ENCODE assay signal across 9 cellular contexts in the genomic region with DNA sequence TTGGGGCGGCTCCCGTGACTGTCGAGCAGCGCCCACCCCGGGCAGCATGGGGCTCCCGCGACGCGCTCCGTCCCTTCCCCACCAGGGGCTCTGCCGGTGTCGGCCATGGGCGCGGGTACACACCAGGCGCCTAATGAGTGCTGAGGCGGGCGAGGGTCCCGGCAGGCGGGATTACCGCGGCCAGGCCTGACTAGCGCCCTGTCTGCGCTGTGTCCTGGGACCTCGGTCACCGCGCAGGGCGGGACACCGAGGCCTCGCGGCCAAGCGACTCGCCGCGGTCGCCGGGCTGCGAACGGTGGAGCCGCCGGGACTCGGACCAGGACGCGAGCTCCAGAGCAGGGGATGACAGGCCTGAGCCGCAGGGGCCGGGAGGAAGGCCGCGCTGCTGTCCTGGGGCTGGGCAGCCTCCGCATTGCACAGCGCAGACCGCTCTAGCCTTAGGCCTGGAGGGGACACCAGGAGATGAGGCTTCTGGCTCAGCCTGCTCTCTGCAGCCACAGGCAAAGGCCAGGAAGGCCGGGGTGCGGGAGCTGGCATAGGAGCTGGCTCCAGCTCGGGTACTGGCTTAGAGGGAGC. TPM values are rescaled to one million over a fixed set of nuclear protein-coding genes. Genes with fewer than 3 reads are reported as not detected.
DNase-seq lines count a peak whose midpoint lies in the region; ATAC-seq and TF ChIP-seq lines count a peak whose summit lies in the region.
"Had no signal": no experiment of that assay in that cellular context is flagged by ENCODE, and none has a peak within 500 bp of the region (broad histone marks: within the 10 kb centered on the region; RNA-seq: fewer than 3 reads in every experiment).

No MANE protein-coding gene starts in this region.

- peaks cover 4% of the 10 kb centered on the region for H3K4me1 ChIP-seq in BE2C
- H3K4me1 ChIP-seq in psoas muscle: peaks cover 34% of the 10 kb centered on the region

- intact Hi-C loops in activated T-helper 1 cell treated with anti-CD3 and anti-CD28 coated beads, Interleukin-12 subunit alpha, Interleukin-12 subunit beta, Interleukin-2, Interleukin-4 antibody, amounts not matched to agents 30 ng/mL and 10 ng/mL and 1 ng/mL, durations not matched to agents 14 hours and 24 hours and 36 hours (cut with micrococcal nuclease): loop anchor here (1.0 to 5.0 kb wide), 3 partner anchors 27 to 119 kb away; partner anchors contain the start of genes AGPAT2 and PHPT1
- intact Hi-C loops in left cardiac atrium (cut with DNase I) (no loop called here), psoas muscle (cut with DNase I) (no loop called here)

- H3K36me3 ChIP-seq in BE2C: peaks cover 39% of the 10 kb centered on the region
- H3K36me3 ChIP-seq in psoas muscle (ENCODE audit: insufficient read depth in 1 of 2, low read depth in 1 of 2): peaks cover 8 to 33% of the 10 kb centered on the region in 2 donors

- H3K4me1 Mint-ChIP-seq in activated T-helper 1 cell treated with anti-CD3 and anti-CD28 coated beads, Interleukin-12 subunit alpha, Interleukin-12 subunit beta, Interleukin-2, Interleukin-4 antibody, amounts not matched to agents 30 ng/mL and 10 ng/mL and 1 ng/mL, durations not matched to agents 14 hours and 24 hours and 36 hours (ENCODE audit: low read depth): peaks cover 25% of the 10 kb centered on the region

- WGBS in psoas muscle, 3 donors: 1 to 2% (median 1%) methylated on average over 48 to 53 of the region's 53 CpGs

- peaks cover 4% of the 10 kb centered on the region for H3K27me3 Mint-ChIP-seq in activated T-helper 1 cell treated with anti-CD3 and anti-CD28 coated beads, Interleukin-12 subunit alpha, Interleukin-12 subunit beta, Interleukin-2, Interleukin-4 antibody, amounts not matched to agents 30 ng/mL and 10 ng/mL and 1 ng/mL, durations not matched to agents 14 hours and 24 hours and 36 hours (ENCODE audit: insufficient read depth)

- peak overlapping the region; percentile 65 for H3K4me3 Mint-ChIP-seq in activated T-helper 1 cell treated with anti-CD3 and anti-CD28 coated beads, Interleukin-12 subunit alpha, Interleukin-12 subunit beta, Interleukin-2, Interleukin-4 antibody, amounts not matched to agents 30 ng/mL and 10 ng/mL and 1 ng/mL, durations not matched to agents 14 hours and 24 hours and 36 hours

- ATAC-seq in GM19023 (IDR thresholded peaks at IDR 0.05; ENCODE audit: unreplicated experiment) (peak; percentile 16), HG03354 (IDR thresholded peaks at IDR 0.05; ENCODE audit: poor library complexity, severe bottlenecking, unreplicated experiment) (peak; percentile 25), left cardiac atrium (peak; percentile 45 to 61), psoas muscle (peak; percentile 43 to 56 (median 48)), HG03139 (IDR thresholded peaks at IDR 0.05; ENCODE audit: unreplicated experiment) (no peak)

- peaks cover 23% of the 10 kb centered on the region for H3K36me3 Mint-ChIP-seq in activated T-helper 1 cell treated with anti-CD3 and anti-CD28 coated beads, Interleukin-12 subunit alpha, Interleukin-12 subunit beta, Interleukin-2, Interleukin-4 antibody, amounts not matched to agents 30 ng/mL and 10 ng/mL and 1 ng/mL, durations not matched to agents 14 hours and 24 hours and 36 hours (ENCODE audit: low read depth)

- H3K9me3 Mint-ChIP-seq in activated T-helper 1 cell treated with anti-CD3 and anti-CD28 coated beads, Interleukin-12 subunit alpha, Interleukin-12 subunit beta, Interleukin-2, Interleukin-4 antibody, amounts not matched to agents 30 ng/mL and 10 ng/mL and 1 ng/mL, durations not matched to agents 14 hours and 24 hours and 36 hours: no peaks in the 10 kb centered on the region

- peak overlapping the region; percentile 76 for H3K27ac ChIP-seq in psoas muscle

- TF ChIP-seq CTCF in BE2C (IDR thresholded peaks at IDR 0.05; ENCODE audit: low read depth, low read length) (no peak), psoas muscle (IDR thresholded peaks at IDR 0.05) (no peak)

- H3K9me3 ChIP-seq in BE2C (no peaks in the 10 kb centered on the region; the same call in 1 of the 2 replicates), psoas muscle (no peaks in the 10 kb centered on the region)

- H3K4me3 ChIP-seq in BE2C (ENCODE audit: low read depth, low read length) (peak overlapping the region; percentile 100), psoas muscle (peak overlapping the region; percentile 86)

- no peak overlapping the region for H3K27ac Mint-ChIP-seq in activated T-helper 1 cell treated with anti-CD3 and anti-CD28 coated beads, Interleukin-12 subunit alpha, Interleukin-12 subunit beta, Interleukin-2, Interleukin-4 antibody, amounts not matched to agents 30 ng/mL and 10 ng/mL and 1 ng/mL, durations not matched to agents 14 hours and 24 hours and 36 hours

- DNase-seq in BE2C (peak; percentile 52), left cardiac atrium (peak; percentile 48), psoas muscle (peak in 1 of 2 donors; percentile 46), midbrain (lab: John Stamatoyannopoulos, UW) (no peak)
- DNase-seq in activated T-helper 1 cell treated with anti-CD3 and anti-CD28 coated beads, Interleukin-12 subunit alpha, Interleukin-12 subunit beta, Interleukin-2, Interleukin-4 antibody, amounts not matched to agents 30 ng/mL and 10 ng/mL and 1 ng/mL, durations not matched to agents 14 hours and 24 hours and 36 hours (ENCODE audit: low spot score): no peak

- H3K27me3 ChIP-seq in BE2C (no peaks in the 10 kb centered on the region), psoas muscle (ENCODE audit: insufficient read depth in 3 of 3, low read length in 2 of 3) (no peaks in the 10 kb centered on the region)

RNA-seq across cellular contexts. Expression of gene LCN10, which starts 14.1 kb away (rescaled TPM):
- polyA plus RNA-seq in BE2C (2012; ENCODE audit: insufficient read depth, insufficient read length, low read depth): not detected
- 0.39 and 0.59 TPM in 2 replicates for total RNA-seq in activated T-helper 1 cell treated with anti-CD3 and anti-CD28 coated beads, Interleukin-12 subunit alpha, Interleukin-12 subunit beta, Interleukin-2, Interleukin-4 antibody, amounts not matched to agents 30 ng/mL and 10 ng/mL and 1 ng/mL, durations not matched to agents 14 hours and 24 hours and 36 hours
- 10 to 100 TPM in 1 of 2 donors, 1 to 10 TPM in 1; 9.3 to 20.1 TPM for total RNA-seq in left cardiac atrium
- 1 to 10 TPM in 3 of 4 donors, not detected in 1; 3.2 to 4.9 (median 4.1) TPM for total RNA-seq in psoas muscle
- 1 to 10 TPM; 3.0 to 4.6 (median 4.0) TPM for polyA plus RNA-seq in psoas muscle
- total RNA-seq: M059J had no signal

RNA-seq across cellular contexts. Expression of gene DIPK1B, which starts 16.3 kb away (rescaled TPM):
- polyA plus RNA-seq in BE2C (2012; ENCODE audit: insufficient read depth, insufficient read length, low read depth): 119 TPM
- 0.47 and 0.88 TPM in 2 replicates for total RNA-seq in activated T-helper 1 cell treated with anti-CD3 and anti-CD28 coated beads, Interleukin-12 subunit alpha, Interleukin-12 subunit beta, Interleukin-2, Interleukin-4 antibody, amounts not matched to agents 30 ng/mL and 10 ng/mL and 1 ng/mL, durations not matched to agents 14 hours and 24 hours and 36 hours
- total RNA-seq in left cardiac atrium: 10 to 100 TPM; 23.2 to 35.2 TPM
- 1 to 10 TPM; 1.4 to 2.7 (median 2.3) TPM for total RNA-seq in psoas muscle
- 1 to 10 TPM; 2.2 to 5.3 (median 3.5) TPM for polyA plus RNA-seq in psoas muscle

RNA-seq across cellular contexts. Expression of gene LCN6, which starts 19.7 kb away (rescaled TPM):
- polyA plus RNA-seq in BE2C (2012; ENCODE audit: insufficient read depth, insufficient read length, low read depth): not detected
- not detected in 2 replicates for total RNA-seq in activated T-helper 1 cell treated with anti-CD3 and anti-CD28 coated beads, Interleukin-12 subunit alpha, Interleukin-12 subunit beta, Interleukin-2, Interleukin-4 antibody, amounts not matched to agents 30 ng/mL and 10 ng/mL and 1 ng/mL, durations not matched to agents 14 hours and 24 hours and 36 hours
- total RNA-seq in left cardiac atrium (10 to 100 TPM; 18.2 to 51.8 TPM), psoas muscle (10 to 100 TPM in 1 of 4 donors, 1 to 10 TPM in 2, under 1 TPM in 1; 0.44 to 14.7 (median 5.5) TPM)
- 10 to 100 TPM; 10.7 to 15.0 (median 10.8) TPM for polyA plus RNA-seq in psoas muscle
- total RNA-seq: M059J had no signal

RNA-seq across cellular contexts. Expression of gene LCN8, which starts 29.4 kb away (rescaled TPM):
- polyA plus RNA-seq in BE2C (2012; ENCODE audit: insufficient read depth, insufficient read length, low read depth): not detected
- not detected in 2 replicates for total RNA-seq in activated T-helper 1 cell treated with anti-CD3 and anti-CD28 coated beads, Interleukin-12 subunit alpha, Interleukin-12 subunit beta, Interleukin-2, Interleukin-4 antibody, amounts not matched to agents 30 ng/mL and 10 ng/mL and 1 ng/mL, durations not matched to agents 14 hours and 24 hours and 36 hours
- not detected for total RNA-seq in left cardiac atrium
- total RNA-seq in psoas muscle: 1 to 10 TPM in 1 of 4 donors, under 1 TPM in 2, not detected in 1; 0.44 to 1.5 (median 0.50) TPM
- polyA plus RNA-seq in psoas muscle: under 1 TPM in 2 of 3 donors, not detected in 1; 0.16 to 0.17 TPM
- total RNA-seq: M059J had no signal

RNA-seq across cellular contexts. Expression of gene LCN15, which starts 35.7 kb away (rescaled TPM):
- not detected for polyA plus RNA-seq in BE2C (2012; ENCODE audit: insufficient read depth, insufficient read length, low read depth)
- not detected in 2 replicates for total RNA-seq in activated T-helper 1 cell treated with anti-CD3 and anti-CD28 coated beads, Interleukin-12 subunit alpha, Interleukin-12 subunit beta, Interleukin-2, Interleukin-4 antibody, amounts not matched to agents 30 ng/mL and 10 ng/mL and 1 ng/mL, durations not matched to agents 14 hours and 24 hours and 36 hours
- 1 to 10 TPM in 1 of 2 donors, under 1 TPM in 1; 0.41 to 1.1 TPM for total RNA-seq in left cardiac atrium
- under 1 TPM in 1 of 4 donors, not detected in 3; 0.22 TPM for total RNA-seq in psoas muscle
- polyA plus RNA-seq in psoas muscle: 1 to 10 TPM in 1 of 3 donors, under 1 TPM in 1, not detected in 1; 0.14 to 1.4 TPM
- total RNA-seq: M059J had no signal

Comparison
In these comparisons a context has a peak if more than half of its experiments do, and no peak if none do; other contexts are left out.
1. DNase-seq: peak in BE2C (single experiment) and left cardiac atrium (single experiment); none in activated T-helper 1 cell treated with anti-CD3 and anti-CD28 coated beads, Interleukin-12 subunit alpha, Interleukin-12 subunit beta, Interleukin-2, Interleukin-4 antibody, amounts not matched to agents 30 ng/mL and 10 ng/mL and 1 ng/mL, durations not matched to agents 14 hours and 24 hours and 36 hours (single experiment) and midbrain (single experiment).
2. RNA of gene DIPK1B, which starts 16.3 kb away (total RNA-seq): 23.2 to 35.2 TPM in left cardiac atrium; 1.4 to 2.7 TPM in psoas muscle and 0.47 to 0.88 TPM in activated T-helper 1 cell treated with anti-CD3 and anti-CD28 coated beads, Interleukin-12 subunit alpha, Interleukin-12 subunit beta, Interleukin-2, Interleukin-4 antibody, amounts not matched to agents 30 ng/mL and 10 ng/mL and 1 ng/mL, durations not matched to agents 14 hours and 24 hours and 36 hours; every median in the first group is over 4 times any median in the second.